Comparison of ENCODE assay signal across 1 cellular context in the genomic region with DNA sequence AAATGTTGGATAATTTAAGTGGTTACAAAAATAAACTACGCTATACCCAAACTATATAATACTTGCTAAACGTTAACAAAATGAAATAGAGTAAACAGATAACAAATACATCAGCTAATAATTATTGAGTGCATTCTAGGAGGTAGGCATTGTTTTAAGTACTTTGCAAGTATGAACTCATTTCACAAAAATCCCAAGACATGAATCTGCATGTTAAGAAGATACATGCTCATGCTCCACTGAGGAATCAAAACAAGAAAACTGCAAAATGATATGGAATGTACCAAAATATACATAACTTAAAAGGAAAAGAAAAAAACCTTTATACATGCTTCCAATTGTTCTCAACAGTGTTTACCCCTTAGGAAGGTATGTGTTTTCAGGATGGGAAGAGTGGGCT.
TF ChIP-seq lines count a peak whose summit lies in the region.

No MANE protein-coding gene starts in this region.

TF ChIP-seq in HCT116, 20 proteins besides CTCF, POLR2A, EP300 and RAD21 (continued from another document):
- TF ChIP-seq, protein P1, sequence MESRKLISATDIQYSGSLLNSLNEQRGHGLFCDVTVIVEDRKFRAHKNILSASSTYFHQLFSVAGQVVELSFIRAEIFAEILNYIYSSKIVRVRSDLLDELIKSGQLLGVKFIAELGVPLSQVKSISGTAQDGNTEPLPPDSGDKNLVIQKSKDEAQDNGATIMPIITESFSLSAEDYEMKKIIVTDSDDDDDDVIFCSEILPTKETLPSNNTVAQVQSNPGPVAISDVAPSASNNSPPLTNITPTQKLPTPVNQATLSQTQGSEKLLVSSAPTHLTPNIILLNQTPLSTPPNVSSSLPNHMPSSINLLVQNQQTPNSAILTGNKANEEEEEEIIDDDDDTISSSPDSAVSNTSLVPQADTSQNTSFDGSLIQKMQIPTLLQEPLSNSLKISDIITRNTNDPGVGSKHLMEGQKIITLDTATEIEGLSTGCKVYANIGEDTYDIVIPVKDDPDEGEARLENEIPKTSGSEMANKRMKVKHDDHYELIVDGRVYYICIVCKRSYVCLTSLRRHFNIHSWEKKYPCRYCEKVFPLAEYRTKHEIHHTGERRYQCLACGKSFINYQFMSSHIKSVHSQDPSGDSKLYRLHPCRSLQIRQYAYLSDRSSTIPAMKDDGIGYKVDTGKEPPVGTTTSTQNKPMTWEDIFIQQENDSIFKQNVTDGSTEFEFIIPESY (IDR thresholded peaks at IDR 0.05; ENCODE audit: extremely low read depth, insufficient replicate concordance, low read length): no peak
- TF ChIP-seq CBX3 (IDR thresholded peaks at IDR 0.05; ENCODE audit: low read depth) (no peak), CEBPB (IDR thresholded peaks at IDR 0.05; ENCODE audit: low read depth) (no peak), FOSL1 (IDR thresholded peaks at IDR 0.05; ENCODE audit: low read depth) (no peak), POLR2AphosphoS5 (IDR thresholded peaks at IDR 0.05; ENCODE audit: low read depth, low read length) (no peak), ELF1 (IDR thresholded peaks at IDR 0.05; ENCODE audit: borderline replicate concordance, low read depth) (no peak), SRF (IDR thresholded peaks at IDR 0.05; ENCODE audit: low read depth) (no peak), SIN3A (IDR thresholded peaks at IDR 0.05; ENCODE audit: low read depth) (no peak), SP1 (IDR thresholded peaks at IDR 0.05; ENCODE audit: low read depth) (no peak)
